Comparison of ENCODE assay signal across 10 cellular contexts in the genomic region with DNA sequence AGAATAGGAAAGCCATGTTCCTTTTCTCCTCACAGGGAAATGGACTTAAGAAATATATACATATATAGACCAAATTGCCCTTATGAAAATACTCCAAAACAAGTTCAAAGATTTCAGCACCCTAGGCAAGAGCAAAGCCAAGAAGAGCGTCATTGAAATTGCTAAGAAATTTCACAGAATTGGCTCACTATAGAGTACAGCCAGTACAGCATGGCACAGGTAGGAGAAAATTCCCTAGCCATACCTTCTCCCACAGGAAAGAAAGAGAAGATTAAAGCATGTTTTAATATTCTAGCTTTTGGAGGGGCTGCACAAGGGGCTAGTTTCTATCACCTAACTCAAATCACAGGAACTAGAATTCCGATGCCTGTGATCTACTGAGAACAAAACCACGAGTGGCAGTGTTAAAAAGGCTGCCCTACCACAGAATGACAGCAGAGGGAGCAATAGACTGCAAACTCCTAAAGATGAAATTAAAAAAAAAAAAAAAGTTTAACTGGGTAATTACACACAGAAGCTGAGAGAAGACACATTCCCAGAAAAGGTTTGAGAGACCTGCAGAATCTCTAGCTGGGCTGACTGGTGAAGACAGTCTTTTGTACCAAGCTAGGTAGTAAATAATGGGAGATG. TPM values are rescaled to one million over a fixed set of nuclear protein-coding genes. Genes with fewer than 3 reads are reported as not detected.
DNase-seq lines count a peak whose midpoint lies in the region; ATAC-seq and TF ChIP-seq lines count a peak whose summit lies in the region.
"Not testable (repeated sequence)": the region's sequence is repeated elsewhere in the genome, so short reads cannot be mapped to it uniquely, and the experiment has no call there.
"Had no signal": no experiment of that assay in that cellular context is flagged by ENCODE, and none has a peak within 500 bp of the region (broad histone marks: within the 10 kb centered on the region; RNA-seq: fewer than 3 reads in every experiment).

No MANE protein-coding gene starts in this region.

- H3K36me3 Mint-ChIP-seq in mesothelial cell of epicardium: not testable (repeated sequence)

- H3K4me1 ChIP-seq in fibroblast of lung (ENCODE audit: control insufficient read depth, extremely low read depth, insufficient read depth, low read length); upper lobe of left lung: not testable (repeated sequence)

- TF ChIP-seq CTCF in fibroblast of lung (conservative IDR thresholded peaks at IDR 0.05 in 1 of 2, IDR thresholded peaks at IDR 0.05 in 1 of 2; ENCODE audit: low read depth in 1 of 2, low read length in 2 of 2) (peak in 1 of 2 donors; percentile 63), mesothelial cell of epicardium (IDR thresholded peaks at IDR 0.05; ENCODE audit: unreplicated experiment) (peak; percentile 73), upper lobe of left lung (IDR thresholded peaks at IDR 0.05) (peak in 4 of 6 experiments; percentile 16 to 29 (median 24))

- not testable (repeated sequence) for H3K9ac ChIP-seq in fibroblast of lung (ENCODE audit: insufficient read depth, low read length)

- H3K27ac ChIP-seq in fibroblast of lung (ENCODE audit: insufficient read depth, low read length); upper lobe of left lung: not testable (repeated sequence)

- H4K20me1 ChIP-seq in fibroblast of lung (ENCODE audit: control insufficient read depth, extremely low read depth, insufficient read depth, low read length): not testable (repeated sequence)

- H3K4me3 Mint-ChIP-seq in mesothelial cell of epicardium: not testable (repeated sequence)

- not testable (repeated sequence) for H3K9me3 Mint-ChIP-seq in mesothelial cell of epicardium

- H3K79me2 ChIP-seq in fibroblast of lung (ENCODE audit: control insufficient read depth, insufficient read depth, low read length): not testable (repeated sequence)

- H3K36me3 ChIP-seq in fibroblast of lung (ENCODE audit: control insufficient read depth, insufficient read depth, low read length); upper lobe of left lung: not testable (repeated sequence)

- H3K4me2 ChIP-seq in fibroblast of lung (ENCODE audit: extremely low read depth, insufficient read depth, low read length): not testable (repeated sequence)

- not testable (repeated sequence) for H3K9me3 ChIP-seq in fibroblast of lung (ENCODE audit: control insufficient read depth, insufficient read depth, low read depth, low read length); upper lobe of left lung

- H3K27ac Mint-ChIP-seq in mesothelial cell of epicardium: not testable (repeated sequence)

- not testable (repeated sequence) for TF ChIP-seq POLR2A in upper lobe of left lung (IDR thresholded peaks at IDR 0.05)

- not testable (repeated sequence) for H3K27me3 Mint-ChIP-seq in mesothelial cell of epicardium (ENCODE audit: low read depth)

- not testable (repeated sequence) for H3K4me3 ChIP-seq in fibroblast of lung (replicated peaks in 1 of 4; ENCODE audit: control extremely low read depth in 1 of 4, insufficient read depth in 1 of 4, low read depth in 3 of 4, low read length in 4 of 4); upper lobe of left lung

- DNase-seq in ELF-1 (ENCODE audit: low read depth, low spot score): peak; percentile 41
- DNase-seq in NOMO-1 treated with DMSO at 0.1 percent for 48 hours (lab: John Stamatoyannopoulos, UW; ENCODE audit: unreplicated experiment): peak; percentile 0
- peak; percentile 0 for DNase-seq in activated T-cell treated with anti-CD3 and anti-CD28 coated beads for 48 hours (ENCODE audit: low read depth)
- peak; percentile 1 to 25 for DNase-seq in fibroblast of lung (ENCODE audit: low read depth in 2 of 2)
- DNase-seq in mesothelial cell of epicardium (ENCODE audit: low spot score in 2 of 2, unreplicated experiment in 2 of 2): peak in 1 of 2 experiments; percentile 43
- DNase-seq in upper lobe of left lung: not testable (repeated sequence)

- TF ChIP-seq EP300 in Ishikawa (IDR thresholded peaks at IDR 0.05; ENCODE audit: borderline replicate concordance); upper lobe of left lung (IDR thresholded peaks at IDR 0.05): not testable (repeated sequence)

- H2AFZ ChIP-seq in fibroblast of lung (ENCODE audit: low read length): not testable (repeated sequence)

- ATAC-seq in GM21528 (IDR thresholded peaks at IDR 0.05; ENCODE audit: low FRiP score, unreplicated experiment): peak; percentile 57
- peak; percentile 37 to 48 for ATAC-seq in upper lobe of left lung (ENCODE audit: low FRiP score in 2 of 2)

- H3K4me1 Mint-ChIP-seq in mesothelial cell of epicardium: not testable (repeated sequence)

- TF ChIP-seq RAD21 in Ishikawa (IDR thresholded peaks at IDR 0.05; ENCODE audit: low read depth): peak; percentile 43

- not testable (repeated sequence) for H3K27me3 ChIP-seq in fibroblast of lung (ENCODE audit: control insufficient read depth, insufficient read depth, low read length); upper lobe of left lung

- WGBS in upper lobe of left lung, 2 donors: 24 to 28% methylated on average over 3 of the region's 3 CpGs

RNA-seq across cellular contexts. Expression of a gene that starts 37.5 kb away (rescaled TPM):
- total RNA-seq in fibroblast of lung (not detected in 2 replicates), mesothelial cell of epicardium (not detected in 3 replicates), upper lobe of left lung (not detected)
- polyA plus RNA-seq in fibroblast of lung: not detected in 2 replicates
- not detected in 2 replicates for polyA plus RNA-seq in fibroblast of lung (2012)
- not detected in 2 replicates for polyA minus RNA-seq in fibroblast of lung (ENCODE audit: low replicate concordance)
- total RNA-seq: natural killer cell, T-cell had no signal
